In the genomic region with DNA sequence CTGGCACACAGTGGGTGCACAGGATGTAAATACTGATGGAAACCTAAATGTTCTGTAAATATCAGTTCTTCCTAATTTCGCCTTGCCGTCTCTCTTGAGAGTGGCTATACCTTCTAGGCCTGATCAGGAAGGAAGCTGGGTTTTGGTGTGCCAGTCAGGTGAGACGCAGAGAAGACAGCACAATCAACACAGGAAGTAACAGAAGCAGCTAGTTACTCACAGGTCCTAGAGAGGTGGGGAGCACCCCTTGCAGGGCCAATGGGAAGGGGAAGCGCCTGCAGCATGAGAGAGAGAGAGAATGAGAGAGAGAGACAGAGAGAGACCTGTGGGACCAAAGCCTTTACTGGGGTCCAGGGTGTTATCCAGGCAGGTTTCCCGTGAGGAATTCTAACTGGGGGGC, we compare ENCODE assay signal across 12 cellular contexts.
DNase-seq lines count a peak whose midpoint lies in the region; ATAC-seq and TF ChIP-seq lines count a peak whose summit lies in the region.
"Had no signal": no experiment of that assay in that cellular context is flagged by ENCODE, and none has a peak within 500 bp of the region (broad histone marks: within the 10 kb centered on the region; RNA-seq: fewer than 3 reads in every experiment).

No MANE protein-coding gene starts in this region.

- H3K27me3 Mint-ChIP-seq in stimulated activated naive CD8-positive, alpha-beta T cell treated with anti-CD3 and anti-CD28 coated beads, Interleukin-15, Interleukin-2, amounts not matched to agents 100 ng/mL and 50 ng/mL, for 24 hours = peaks cover 4% of the 10 kb centered on the region
- H3K27me3 Mint-ChIP-seq in effector memory CD8-positive, alpha-beta T cell = peaks cover 8 to 17% of the 10 kb centered on the region in 2 donors

- no peaks in the 10 kb centered on the region for H3K27me3 ChIP-seq in right lobe of liver

- H3K27ac ChIP-seq in right lobe of liver = no peak overlapping the region
- H3K27ac ChIP-seq: epithelial cell of prostate, SK-N-MC had no signal

- no peak overlapping the region for H3K4me3 ChIP-seq in right lobe of liver
- H3K4me3 ChIP-seq: SK-N-MC had no signal

- 48% methylated on average over 5 of the region's 5 CpGs for WGBS in right lobe of liver (ENCODE audit: insufficient coverage, low coverage, low lambda C conversion rate, missing lambda C conversion rate)

- no peaks in the 10 kb centered on the region for H3K9me3 ChIP-seq in right lobe of liver

- DNase-seq in stimulated activated naive CD8-positive, alpha-beta T cell treated with anti-CD3 and anti-CD28 coated beads, Interleukin-15, Interleukin-2, amounts not matched to agents 100 U/mL and 50 U/mL, for 24 hours = no peak
- DNase-seq in NOMO-1 (lab: John Stamatoyannopoulos, UW; ENCODE audit: unreplicated experiment in 2 of 2) (peak; percentile 47 to 67), right lobe of liver (no peak), NCI-H510A (lab: John Stamatoyannopoulos, UW) (no peak), NCI-H2081 (lab: John Stamatoyannopoulos, UW) (no peak)
- DNase-seq in effector memory CD8-positive, alpha-beta T cell = peak in 2 of 3 experiments; percentile 34 to 39
- DNase-seq: OCI-M1; stimulated activated CD4-positive, alpha-beta T cell treated with anti-CD3 and anti-CD28 coated beads, Interleukin-4, amount 100 ng/mL, for 24 hours had no signal

- TF ChIP-seq POLR2A in right lobe of liver (IDR thresholded peaks at IDR 0.05) = no peak

- no peak for TF ChIP-seq CTCF in right lobe of liver (IDR thresholded peaks at IDR 0.05)

- no peak for ATAC-seq in stimulated activated naive CD8-positive, alpha-beta T cell treated with anti-CD3 and anti-CD28 coated beads, Interleukin-15, Interleukin-2, amounts not matched to agents 100 U/mL and 50 U/mL, for 24 hours
- ATAC-seq in effector memory CD8-positive, alpha-beta T cell (replicated peaks) = peak; percentile 99
- ATAC-seq in right lobe of liver (no peak), GM18498 (IDR thresholded peaks at IDR 0.05; ENCODE audit: unreplicated experiment) (no peak)

- no peak overlapping the region for H3K4me3 Mint-ChIP-seq in stimulated activated naive CD8-positive, alpha-beta T cell treated with anti-CD3 and anti-CD28 coated beads, Interleukin-15, Interleukin-2, amounts not matched to agents 100 ng/mL and 50 ng/mL, for 24 hours
- peak overlapping the region; percentile 2 to 35 for H3K4me3 Mint-ChIP-seq in effector memory CD8-positive, alpha-beta T cell

- intact Hi-C loops in right lobe of liver (cut with DNase I) = no loop called here

- peaks cover 4% of the 10 kb centered on the region for H3K9me3 Mint-ChIP-seq in stimulated activated naive CD8-positive, alpha-beta T cell treated with anti-CD3 and anti-CD28 coated beads, Interleukin-15, Interleukin-2, amounts not matched to agents 100 ng/mL and 50 ng/mL, for 24 hours
- H3K9me3 Mint-ChIP-seq in effector memory CD8-positive, alpha-beta T cell = peaks cover 0 to 3% of the 10 kb centered on the region in 2 donors

- H3K4me1 ChIP-seq in right lobe of liver = no peaks in the 10 kb centered on the region

- no peaks in the 10 kb centered on the region for H3K36me3 Mint-ChIP-seq in stimulated activated naive CD8-positive, alpha-beta T cell treated with anti-CD3 and anti-CD28 coated beads, Interleukin-15, Interleukin-2, amounts not matched to agents 100 ng/mL and 50 ng/mL, for 24 hours (ENCODE audit: low read depth)
- H3K36me3 Mint-ChIP-seq in effector memory CD8-positive, alpha-beta T cell (ENCODE audit: insufficient read depth) = peaks cover 5% of the 10 kb centered on the region

- H3K4me1 Mint-ChIP-seq in stimulated activated naive CD8-positive, alpha-beta T cell treated with anti-CD3 and anti-CD28 coated beads, Interleukin-15, Interleukin-2, amounts not matched to agents 100 ng/mL and 50 ng/mL, for 24 hours (ENCODE audit: low read depth) = peaks cover 6% of the 10 kb centered on the region
- H3K4me1 Mint-ChIP-seq in effector memory CD8-positive, alpha-beta T cell (ENCODE audit: low read depth in 2 of 2) = peaks cover 12 to 18% of the 10 kb centered on the region in 2 donors

- no peaks in the 10 kb centered on the region for H3K36me3 ChIP-seq in right lobe of liver

- peak overlapping the region; percentile 49 for H3K27ac Mint-ChIP-seq in stimulated activated naive CD8-positive, alpha-beta T cell treated with anti-CD3 and anti-CD28 coated beads, Interleukin-15, Interleukin-2, amounts not matched to agents 100 ng/mL and 50 ng/mL, for 24 hours
- peak overlapping the region; percentile 63 to 81 for H3K27ac Mint-ChIP-seq in effector memory CD8-positive, alpha-beta T cell

Comparison
In these comparisons a context has a peak if more than half of its experiments do, and no peak if none do; other contexts are left out.
1. DNase-seq: peak in NOMO-1 (2 of 2) and effector memory CD8-positive, alpha-beta T cell (2 of 3); none in stimulated activated naive CD8-positive, alpha-beta T cell treated with anti-CD3 and anti-CD28 coated beads, Interleukin-15, Interleukin-2, amounts not matched to agents 100 U/mL and 50 U/mL, for 24 hours (single experiment), right lobe of liver (0 of 3), NCI-H510A (single experiment) and NCI-H2081 (0 of 2).